In the genomic region with DNA sequence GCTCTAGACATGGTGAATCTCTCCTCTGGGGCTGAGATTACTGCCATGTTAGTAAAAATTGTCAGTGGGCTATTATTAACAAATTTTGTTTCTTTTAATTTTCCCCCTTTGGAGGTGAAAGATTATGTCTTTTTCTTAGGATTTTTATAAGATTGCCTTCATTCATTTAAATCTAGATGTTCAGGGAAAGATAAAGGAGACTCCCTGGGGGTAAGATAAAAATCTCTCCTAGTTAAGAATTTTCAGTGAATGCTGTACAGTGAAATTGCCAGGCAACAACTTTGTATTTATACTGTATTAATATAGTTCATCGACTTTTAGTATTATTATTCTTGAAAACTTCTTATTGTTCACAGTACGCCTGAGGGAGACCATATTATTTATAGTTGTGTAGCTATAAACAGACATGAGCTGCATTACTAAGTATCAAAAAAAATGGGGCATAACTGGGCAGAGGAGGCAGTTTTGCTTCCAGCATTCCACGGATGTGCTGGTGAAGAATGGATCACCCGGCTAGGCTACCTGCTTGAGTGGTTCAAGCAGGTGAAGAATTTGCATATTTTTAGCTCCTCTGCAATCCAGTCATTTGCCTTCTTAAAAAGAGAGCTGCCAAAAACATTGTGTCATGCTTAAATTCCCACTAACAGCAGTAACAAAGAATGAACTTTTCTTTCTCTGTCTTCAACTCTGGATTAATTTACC, we compare ENCODE assay signal across 23 cellular contexts.
DNase-seq lines count a peak whose midpoint lies in the region; ATAC-seq and TF ChIP-seq lines count a peak whose summit lies in the region.
"Had no signal": no experiment of that assay in that cellular context is flagged by ENCODE, and none has a peak within 500 bp of the region (broad histone marks: within the 10 kb centered on the region; RNA-seq: fewer than 3 reads in every experiment).

No MANE protein-coding gene starts in this region.

- no peak overlapping the region for H3K4me3 Mint-ChIP-seq in mesothelial cell of epicardium
- H3K4me3 Mint-ChIP-seq: CD14-positive monocyte; CD4-positive, alpha-beta memory T cell; CD4-positive, CD25-positive, alpha-beta regulatory T cell; CD8-positive, alpha-beta memory T cell had no signal

- POLR2A ChIA-PET in PC-9 (lab: Charles Lee; ENCODE audit: unreplicated experiment): no interaction called here

- H3K4me1 ChIP-seq in PC-9 (replicated peaks; ENCODE audit: insufficient read depth): no peaks in the 10 kb centered on the region
- H3K4me1 ChIP-seq: BLaER1 had no signal

- H3K36me3 ChIP-seq in PC-9 (ENCODE audit: low read depth): no peaks in the 10 kb centered on the region
- H3K36me3 ChIP-seq: BE2C, BLaER1 had no signal

- intact Hi-C loops in PC-9 (cut with micrococcal nuclease; ENCODE audit: unreplicated experiment): no loop called here

- no peak overlapping the region for H3K27ac ChIP-seq in PC-9
- H3K27ac ChIP-seq: BLaER1 had no signal

- H3K79me2 ChIP-seq in PC-9 (ENCODE audit: low read depth): no peaks in the 10 kb centered on the region

- no peaks in the 10 kb centered on the region for H4K20me1 ChIP-seq in PC-9 (ENCODE audit: insufficient read depth)
- H4K20me1 ChIP-seq: BLaER1 had no signal

- no peaks in the 10 kb centered on the region for H3K27me3 Mint-ChIP-seq in mesothelial cell of epicardium (ENCODE audit: low read depth)
- H3K27me3 Mint-ChIP-seq: CD4-positive, alpha-beta memory T cell; CD4-positive, CD25-positive, alpha-beta regulatory T cell; CD8-positive, alpha-beta memory T cell had no signal

- peaks cover 49% of the 10 kb centered on the region for H3K4me1 Mint-ChIP-seq in mesothelial cell of epicardium
- H3K4me1 Mint-ChIP-seq: CD14-positive monocyte; CD4-positive, alpha-beta memory T cell; CD4-positive, CD25-positive, alpha-beta regulatory T cell; CD8-positive, alpha-beta memory T cell had no signal

- H3K36me3 Mint-ChIP-seq in mesothelial cell of epicardium: no peaks in the 10 kb centered on the region
- H3K36me3 Mint-ChIP-seq: CD14-positive monocyte; CD4-positive, alpha-beta memory T cell; CD4-positive, CD25-positive, alpha-beta regulatory T cell; CD8-positive, alpha-beta memory T cell had no signal

- CTCF ChIA-PET in PC-9 (lab: Charles Lee): no interaction called here

- no peak overlapping the region for H3K4me3 ChIP-seq in PC-9
- H3K4me3 ChIP-seq: BLaER1, GM12878 had no signal

- no peak overlapping the region for H3K4me2 ChIP-seq in PC-9
- H3K4me2 ChIP-seq: BLaER1 had no signal

- TF ChIP-seq CTCF in PC-9 (conservative IDR thresholded peaks at IDR 0.05) (no peak), mesothelial cell of epicardium (IDR thresholded peaks at IDR 0.05; ENCODE audit: unreplicated experiment) (no peak)

- no peaks in the 10 kb centered on the region for H3K27me3 ChIP-seq in PC-9 (ENCODE audit: insufficient read depth, low read depth)
- H3K27me3 ChIP-seq: BE2C, BLaER1 had no signal

- no peaks in the 10 kb centered on the region for H3F3A ChIP-seq in PC-9 (ENCODE audit: insufficient read depth, low read depth)

- no peaks in the 10 kb centered on the region for H3K9me3 ChIP-seq in PC-9 (ENCODE audit: insufficient read depth, low read depth)
- H3K9me3 ChIP-seq: BE2C, BLaER1 had no signal

- BruUV-seq in PC-9 (replicated peaks; lab: Mats Ljungman, UMichigan): no TSS peak

- no peaks in the 10 kb centered on the region for H3K9me2 ChIP-seq in PC-9 (ENCODE audit: insufficient read depth)

- no peak for ATAC-seq in HG02973 (IDR thresholded peaks at IDR 0.05; ENCODE audit: unreplicated experiment)
- ATAC-seq: GM12878 had no signal

- 0 out of 2 replicates have a peak overlapping the region, but pooled peaks have one; percentile 8 for H2AFZ ChIP-seq in PC-9

- peak overlapping the region; percentile 2 for H3K27ac Mint-ChIP-seq in mesothelial cell of epicardium
- H3K27ac Mint-ChIP-seq: CD14-positive monocyte; CD4-positive, alpha-beta memory T cell; CD4-positive, CD25-positive, alpha-beta regulatory T cell; CD8-positive, alpha-beta memory T cell had no signal

- no peak for DNase-seq in PC-9
- DNase-seq in mesothelial cell of epicardium (ENCODE audit: low spot score in 2 of 2, unreplicated experiment in 2 of 2): no peak
- no peak for DNase-seq in NK-92 treated with Interleukin-12 subunit alpha and Interleukin-12 subunit beta, amount 100 ng/mL, for 24 hours (lab: John Stamatoyannopoulos, UW)
- DNase-seq in anterior cingulate cortex (lab: John Stamatoyannopoulos, UW): no peak
- DNase-seq: 8988T; ACHN; BE2C; C1 segment of cervical spinal cord; CD4-positive, alpha-beta memory T cell; CD4-positive, CD25-positive, alpha-beta regulatory T cell; CD8-positive, alpha-beta memory T cell; COR-L47; DMS 273 treated with DMSO at 0.1 percent for 48 hours; DMS153; DMS53; DMS79; DND-41; EL; GDM1 had no signal

- no peaks in the 10 kb centered on the region for H3K9me3 Mint-ChIP-seq in mesothelial cell of epicardium
